1 cellular context compared by ENCODE assay signal in the genomic region with DNA sequence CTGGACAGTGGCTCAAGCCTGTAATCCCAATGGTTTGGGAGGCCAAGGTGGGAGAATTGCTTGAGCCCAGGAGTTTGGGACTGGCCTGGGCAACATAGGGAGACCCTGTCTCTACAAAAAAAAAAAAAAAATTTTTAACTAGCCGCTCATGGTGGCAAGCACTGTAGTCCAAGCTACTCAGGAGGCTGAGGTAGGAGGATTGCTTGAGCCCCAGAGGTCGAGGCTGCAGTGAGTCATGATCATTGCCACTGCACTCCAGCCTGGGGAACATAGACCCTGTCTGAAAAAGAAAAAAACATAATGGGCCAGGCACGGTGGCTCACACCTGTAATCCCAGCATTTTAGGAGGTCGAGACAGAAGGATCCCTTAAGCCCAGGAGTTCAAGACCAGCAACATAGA.
A peak's percentile ranks its signal among the peaks of the same experiment; 100 is the strongest.
TF ChIP-seq lines count a peak whose summit lies in the region.

No MANE protein-coding gene starts in this region.

TF ChIP-seq in HepG2, 621 proteins besides CTCF, POLR2A, EP300 and RAD21:
- TF ChIP-seq KDM5A (IDR thresholded peaks at IDR 0.05; ENCODE audit: borderline replicate concordance, low read length) (no peak), ZNF770 (CRISPR knock-in tag; IDR thresholded peaks at IDR 0.05) (peak; percentile 59; the same call in 1 of the 2 replicates)
